Comparison of ENCODE assay signal across 9 cellular contexts in the genomic region with DNA sequence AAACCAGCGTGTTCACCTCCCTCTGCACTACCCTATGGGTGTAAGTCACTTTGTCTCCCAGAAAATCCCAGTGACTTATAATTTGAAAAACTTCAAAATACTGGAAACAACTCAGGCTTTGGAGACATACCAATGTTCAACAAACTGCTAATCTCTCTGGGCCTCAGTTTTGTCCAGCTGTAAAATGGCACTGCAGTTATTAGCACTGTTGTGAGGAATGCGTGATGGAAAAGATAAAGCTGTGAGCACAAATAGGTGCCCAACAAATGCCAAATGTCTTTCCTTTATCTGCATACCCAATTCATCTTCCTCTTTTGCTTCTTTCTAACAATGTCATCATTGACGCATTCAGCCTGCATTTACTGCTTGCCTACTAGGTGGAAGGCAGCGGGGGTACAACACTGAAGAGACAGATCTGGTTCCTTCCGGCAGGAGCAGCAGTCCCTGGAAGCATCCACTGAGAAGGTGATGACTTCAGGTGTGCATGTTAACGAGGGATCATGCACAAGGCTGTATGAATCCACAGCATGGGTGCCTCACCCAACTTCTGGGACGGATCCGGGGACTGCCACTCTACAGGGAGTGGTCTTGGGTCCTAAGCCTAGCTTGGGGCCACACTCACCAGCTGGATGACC.
DNase-seq lines count a peak whose midpoint lies in the region; ATAC-seq and TF ChIP-seq lines count a peak whose summit lies in the region.
"Had no signal": no experiment of that assay in that cellular context is flagged by ENCODE, and none has a peak within 500 bp of the region (broad histone marks: within the 10 kb centered on the region; RNA-seq: fewer than 3 reads in every experiment).

No MANE protein-coding gene starts in this region.

- peaks cover 20% of the 10 kb centered on the region for H4K20me1 ChIP-seq in Karpas-422 (ENCODE audit: insufficient read depth, low read depth, low read length)

- no peaks in the 10 kb centered on the region for H3K9me2 ChIP-seq in Karpas-422 (replicated peaks; ENCODE audit: insufficient read depth, low read length)

- DNase-seq in GM12865 (ENCODE audit: low read depth) (no peak), lower lobe of right lung (no peak), left cardiac atrium (no peak), DMS 273 treated with DMSO at 0.1 percent for 48 hours (lab: John Stamatoyannopoulos, UW) (no peak), Karpas-422 (no peak), foreskin keratinocyte (no peak)
- DNase-seq in activated CD8-positive, alpha-beta T cell treated with anti-CD3 and anti-CD28 coated beads for 36 hours, result no peak
- DNase-seq: GM23248 had no signal

- no peak overlapping the region for H3K9ac ChIP-seq in Karpas-422 (ENCODE audit: low read length)
- H3K9ac ChIP-seq: GM23248 had no signal

- no peak overlapping the region for H2AFZ ChIP-seq in Karpas-422 (ENCODE audit: low read length)
- H2AFZ ChIP-seq: GM23248 had no signal

- peak overlapping the region; percentile 89 for H3K27ac Mint-ChIP-seq in activated CD8-positive, alpha-beta T cell treated with anti-CD3 and anti-CD28 coated beads for 36 hours

- H3K4me1 Mint-ChIP-seq in activated CD8-positive, alpha-beta T cell treated with anti-CD3 and anti-CD28 coated beads for 36 hours (ENCODE audit: low read depth), result peaks cover 90% of the 10 kb centered on the region

- no peaks in the 10 kb centered on the region for H3K79me2 ChIP-seq in Karpas-422 (ENCODE audit: low read length)

- H3K36me3 Mint-ChIP-seq in activated CD8-positive, alpha-beta T cell treated with anti-CD3 and anti-CD28 coated beads for 36 hours (ENCODE audit: low read depth), result peaks cover 5% of the 10 kb centered on the region

- POLR2A ChIA-PET in activated CD8-positive, alpha-beta T cell treated with anti-CD3 and anti-CD28 coated beads for 36 hours (lab: Charles Lee), result interaction anchor here (0.7 to 4.8 kb wide), 8 partner anchors 9 to 88 kb away, joined by 3 to 27 read pairs (median 4); no protein-coding TSS in a partner anchor

- intact Hi-C loops in activated CD8-positive, alpha-beta T cell treated with anti-CD3 and anti-CD28 coated beads for 36 hours (cut with micrococcal nuclease), result no loop called here
- intact Hi-C loops in lower lobe of right lung (cut with DNase I) (no loop called here), left cardiac atrium (cut with DNase I) (no loop called here)

- H3K4me2 ChIP-seq in Karpas-422 (ENCODE audit: low read depth, low read length, poor library complexity, severe bottlenecking), result no peak overlapping the region

- ATAC-seq in activated CD8-positive, alpha-beta T cell treated with anti-CD3 and anti-CD28 coated beads for 36 hours, result no peak
- ATAC-seq in lower lobe of right lung, result no peak
- no peak for ATAC-seq in left cardiac atrium
- no peak for ATAC-seq in foreskin keratinocyte

- H3K4me1 ChIP-seq in lower lobe of right lung, result peaks cover 94% of the 10 kb centered on the region
- H3K4me1 ChIP-seq in Karpas-422 (ENCODE audit: low read length), result peaks cover 55% of the 10 kb centered on the region
- peaks cover 20% of the 10 kb centered on the region for H3K4me1 ChIP-seq in foreskin keratinocyte

- TF ChIP-seq CTCF in C4-2B (conservative IDR thresholded peaks at IDR 0.05), result no peak
- no peak for TF ChIP-seq CTCF in GM12865 (IDR thresholded peaks at IDR 0.05; ENCODE audit: insufficient read depth, low read depth, low read length, missing control alignments)
- TF ChIP-seq CTCF in activated CD8-positive, alpha-beta T cell treated with anti-CD3 and anti-CD28 coated beads for 36 hours (IDR thresholded peaks at IDR 0.05), result no peak
- TF ChIP-seq CTCF in lower lobe of right lung (IDR thresholded peaks at IDR 0.05), result no peak
- no peak for TF ChIP-seq CTCF in foreskin keratinocyte (conservative IDR thresholded peaks at IDR 0.05)

- H3K27me3 ChIP-seq in lower lobe of right lung (ENCODE audit: low read depth) (no peaks in the 10 kb centered on the region), Karpas-422 (ENCODE audit: low read length) (no peaks in the 10 kb centered on the region), foreskin keratinocyte (no peaks in the 10 kb centered on the region)

- H3K27ac ChIP-seq in C4-2B (peak overlapping the region; percentile 79), lower lobe of right lung (peak overlapping the region; percentile 38), Karpas-422 (ENCODE audit: low read length) (no peak overlapping the region), foreskin keratinocyte (no peak overlapping the region)
- H3K27ac ChIP-seq: GM23248 had no signal

- H3K9me3 ChIP-seq in lower lobe of right lung, result no peaks in the 10 kb centered on the region
- H3K9me3 ChIP-seq in Karpas-422 (ENCODE audit: low read length), result no peaks in the 10 kb centered on the region

- H3K4me3 Mint-ChIP-seq in activated CD8-positive, alpha-beta T cell treated with anti-CD3 and anti-CD28 coated beads for 36 hours, result no peak overlapping the region

- CTCF ChIA-PET in activated CD8-positive, alpha-beta T cell treated with anti-CD3 and anti-CD28 coated beads for 36 hours (lab: Charles Lee), result interaction anchor here (1.0 to 1.8 kb wide), 3 partner anchors 10 to 15 kb away, joined by 3 to 4 read pairs (median 3); no protein-coding TSS in a partner anchor

- no peaks in the 10 kb centered on the region for H3K9me3 Mint-ChIP-seq in activated CD8-positive, alpha-beta T cell treated with anti-CD3 and anti-CD28 coated beads for 36 hours

- H3K36me3 ChIP-seq in lower lobe of right lung (no peaks in the 10 kb centered on the region), Karpas-422 (ENCODE audit: insufficient read depth, low read length) (no peaks in the 10 kb centered on the region)

- no peaks in the 10 kb centered on the region for H3K27me3 Mint-ChIP-seq in activated CD8-positive, alpha-beta T cell treated with anti-CD3 and anti-CD28 coated beads for 36 hours

- H3K4me3 ChIP-seq in GM12865 (ENCODE audit: low read depth, low read length), result peak overlapping the region; percentile 67
- no peak overlapping the region for H3K4me3 ChIP-seq in lower lobe of right lung
- H3K4me3 ChIP-seq in Karpas-422 (ENCODE audit: low read length), result no peak overlapping the region
- H3K4me3 ChIP-seq: GM23248 had no signal

Comparison
In these comparisons a context has a peak if more than half of its experiments do, and no peak if none do; other contexts are left out.
1. H3K27ac ChIP-seq: peak in C4-2B (single experiment) and lower lobe of right lung (single experiment); none in Karpas-422 (single experiment) and foreskin keratinocyte (single experiment).